Comparison of ENCODE assay signal across 30 cellular contexts in genomic region chr19:43499042-43499441, GRCh38. TPM values are rescaled to one million over a fixed set of nuclear protein-coding genes. Genes with fewer than 3 reads are reported as not detected.
DNase-seq lines count a peak whose midpoint lies in the region; ATAC-seq and TF ChIP-seq lines count a peak whose summit lies in the region.
"Had no signal": no experiment of that assay in that cellular context is flagged by ENCODE, and none has a peak within 500 bp of the region (broad histone marks: within the 10 kb centered on the region; RNA-seq: fewer than 3 reads in every experiment).

No MANE protein-coding gene starts in this region.

- H3K4me1 ChIP-seq in left ventricle myocardium inferior (peaks cover 27% of the 10 kb centered on the region), transverse colon (peaks cover 6 to 22% (median 7%) of the 10 kb centered on the region in 4 donors)

- ATAC-seq in left cardiac atrium (no peak), HG02885 (IDR thresholded peaks at IDR 0.05; ENCODE audit: poor library complexity, unreplicated experiment) (no peak)
- ATAC-seq in effector memory CD8-positive, alpha-beta T cell (replicated peaks) = no peak
- ATAC-seq: A549; activated CD8-positive, alpha-beta T cell treated with anti-CD3 and anti-CD28 coated beads, Interleukin-2, amount 10 ng/mL, durations not matched to agents 7 days and 5 days; CD8-positive, alpha-beta T cell had no signal

- in situ Hi-C loops in transverse colon (cut with MboI; ENCODE audit: low pct_ligation_motif_present in 1 of 4, low pct_unique_long_range_greater_than_20kb in 1 of 4, low sequenced_read_pairs in 3 of 4) = no loop called here

- no peak for TF ChIP-seq EP300 in transverse colon (IDR thresholded peaks at IDR 0.05; ENCODE audit: low read depth)

- H3K4me3 ChIP-seq in left ventricle myocardium inferior (no peak overlapping the region), transverse colon (no peak overlapping the region)
- H3K4me3 ChIP-seq: A549, esophagus squamous epithelium, MG63, upper lobe of left lung had no signal

- H3K9me3 ChIP-seq in left ventricle myocardium inferior (replicated peaks) (no peaks in the 10 kb centered on the region), transverse colon (no peaks in the 10 kb centered on the region)
- H3K9me3 ChIP-seq: A549, esophagus squamous epithelium, MG63, upper lobe of left lung had no signal

- H3K4me3 Mint-ChIP-seq in effector memory CD8-positive, alpha-beta T cell = no peak overlapping the region
- no peak overlapping the region for H3K4me3 Mint-ChIP-seq in activated CD4-positive, alpha-beta T cell treated with anti-CD3 and anti-CD28 coated beads, Interleukin-2, amount 10 ng/mL, durations not matched to agents 24 days and 14 days
- H3K4me3 Mint-ChIP-seq: activated CD8-positive, alpha-beta T cell treated with anti-CD3 and anti-CD28 coated beads, Interleukin-2, amount 10 ng/mL, durations not matched to agents 7 days and 5 days; CD8-positive, alpha-beta T cell had no signal

- H3K27me3 ChIP-seq in left ventricle myocardium inferior (ENCODE audit: low read depth) (no peaks in the 10 kb centered on the region), transverse colon (no peaks in the 10 kb centered on the region)
- H3K27me3 ChIP-seq: esophagus squamous epithelium, MG63, upper lobe of left lung had no signal

- peaks cover 34% of the 10 kb centered on the region for H3K36me3 ChIP-seq in left ventricle myocardium inferior
- peaks cover 0 to 15% (median 2%) of the 10 kb centered on the region in 4 donors for H3K36me3 ChIP-seq in transverse colon

- H3K9me3 Mint-ChIP-seq in effector memory CD8-positive, alpha-beta T cell = no peaks in the 10 kb centered on the region
- H3K9me3 Mint-ChIP-seq in activated CD4-positive, alpha-beta T cell treated with anti-CD3 and anti-CD28 coated beads, Interleukin-2, amount 10 ng/mL, durations not matched to agents 24 days and 14 days = no peaks in the 10 kb centered on the region
- H3K9me3 Mint-ChIP-seq: CD8-positive, alpha-beta T cell had no signal

- no peak for DNase-seq in left ventricle myocardium inferior
- no peak for DNase-seq in left cardiac atrium
- no peak for DNase-seq in effector memory CD8-positive, alpha-beta T cell
- peak; percentile 64 for DNase-seq in mucosa of gallbladder (ENCODE audit: low spot score)
- peak; percentile 31 for DNase-seq in transverse colon
- no peak for DNase-seq in DMS153 treated with DMSO at 0.1 percent for 48 hours (lab: John Stamatoyannopoulos, UW; ENCODE audit: unreplicated experiment)
- no peak for DNase-seq in activated CD4-positive, alpha-beta T cell treated with anti-CD3 and anti-CD28 coated beads, Interleukin-2, amount 10 ng/mL, durations not matched to agents 24 days and 14 days
- DNase-seq: activated CD8-positive, alpha-beta T cell treated with anti-CD3 and anti-CD28 coated beads, Interleukin-2, amount 10 ng/mL, durations not matched to agents 7 days and 5 days; activated effector memory CD4-positive, alpha-beta T cell treated with anti-CD3 and anti-CD28 coated beads, Interleukin-2, amount 50 U/mL, for 16 hours; AML-193; CD8-positive, alpha-beta T cell; central memory CD4-positive, alpha-beta T cell; esophagus squamous epithelium; foreskin melanocyte; hippocampal formation; KG1; MG63; NCI-H1417 treated with DMSO at 0.1 percent for 48 hours; NCI-H2081; NCI-H2227 treated with DMSO at 0.1 percent for 48 hours; NCI-H82; stimulated activated CD4-positive, alpha-beta T cell treated with anti-CD3 and anti-CD28 coated beads, Interleukin-1b, Interleukin-23, amount 100 ng/mL, for 48 hours; stimulated activated CD8-positive, alpha-beta memory T cell treated with anti-CD3 and anti-CD28 coated beads, Interleukin-4, amount 100 ng/mL, for 48 hours; upper lobe of left lung had no signal

- TF ChIP-seq POLR2A in transverse colon (IDR thresholded peaks at IDR 0.05) = no peak

- H3K36me3 Mint-ChIP-seq in effector memory CD8-positive, alpha-beta T cell (ENCODE audit: insufficient read depth) = peaks cover 7% of the 10 kb centered on the region
- peaks cover 36% of the 10 kb centered on the region for H3K36me3 Mint-ChIP-seq in activated CD4-positive, alpha-beta T cell treated with anti-CD3 and anti-CD28 coated beads, Interleukin-2, amount 10 ng/mL, durations not matched to agents 24 days and 14 days (ENCODE audit: low read depth)

- TF ChIP-seq CTCF in left ventricle myocardium inferior (IDR thresholded peaks at IDR 0.05; ENCODE audit: borderline replicate concordance) (no peak), transverse colon (IDR thresholded peaks at IDR 0.05) (no peak)

- intact Hi-C loops in left ventricle myocardium inferior (cut with micrococcal nuclease) (no loop called here), left cardiac atrium (cut with DNase I) (no loop called here), transverse colon (cut with DNase I; ENCODE audit: low total_unique reads) (no loop called here)
- intact Hi-C loops in activated CD4-positive, alpha-beta T cell treated with anti-CD3 and anti-CD28 coated beads, Interleukin-2, amount 10 ng/mL, durations not matched to agents 24 days and 14 days (cut with micrococcal nuclease) = no loop called here

- H3K27me3 Mint-ChIP-seq in effector memory CD8-positive, alpha-beta T cell = no peaks in the 10 kb centered on the region
- H3K27me3 Mint-ChIP-seq in activated CD4-positive, alpha-beta T cell treated with anti-CD3 and anti-CD28 coated beads, Interleukin-2, amount 10 ng/mL, durations not matched to agents 24 days and 14 days = no peaks in the 10 kb centered on the region

- peak overlapping the region; percentile 59 for H3K27ac ChIP-seq in left ventricle myocardium inferior (replicated peaks)
- peak overlapping the region in 1 of 4 donors; percentile 29 for H3K27ac ChIP-seq in transverse colon
- H3K27ac ChIP-seq: A549, esophagus squamous epithelium, upper lobe of left lung had no signal

- H3K4me1 Mint-ChIP-seq in effector memory CD8-positive, alpha-beta T cell (ENCODE audit: low read depth in 2 of 2) = peaks cover 11 to 21% of the 10 kb centered on the region in 2 donors
- H3K4me1 Mint-ChIP-seq in activated CD4-positive, alpha-beta T cell treated with anti-CD3 and anti-CD28 coated beads, Interleukin-2, amount 10 ng/mL, durations not matched to agents 24 days and 14 days = peaks cover 11% of the 10 kb centered on the region

- WGBS in transverse colon (ENCODE audit: low coverage in 1 of 2), 2 donors = 75 to 81% methylated on average over 2 to 3 of the region's 3 CpGs

- peak overlapping the region; percentile 13 to 83 for H3K27ac Mint-ChIP-seq in effector memory CD8-positive, alpha-beta T cell
- no peak overlapping the region for H3K27ac Mint-ChIP-seq in activated CD4-positive, alpha-beta T cell treated with anti-CD3 and anti-CD28 coated beads, Interleukin-2, amount 10 ng/mL, durations not matched to agents 24 days and 14 days
- H3K27ac Mint-ChIP-seq: activated CD8-positive, alpha-beta T cell treated with anti-CD3 and anti-CD28 coated beads, Interleukin-2, amount 10 ng/mL, durations not matched to agents 7 days and 5 days had no signal

RNA-seq across cellular contexts. Expression of gene PHLDB3, which starts 5.5 kb away (rescaled TPM):
- 4.5 TPM for total RNA-seq in left ventricle myocardium inferior
- total RNA-seq in left cardiac atrium = 1 to 10 TPM; 7.3 to 7.4 TPM
- 35.3 TPM for total RNA-seq in mucosa of gallbladder
- total RNA-seq in transverse colon = 10 to 100 TPM; 10.2 to 28.7 (median 16.5) TPM
- 26.3 and 26.7 TPM in 2 replicates for total RNA-seq in activated CD4-positive, alpha-beta T cell treated with anti-CD3 and anti-CD28 coated beads, Interleukin-2, amount 10 ng/mL, durations not matched to agents 24 days and 14 days

RNA-seq across cellular contexts. Expression of gene ETHE1, which starts 28.0 kb away (rescaled TPM):
- total RNA-seq in left ventricle myocardium inferior (14.6 TPM), left cardiac atrium (10 to 100 TPM; 13.7 to 17.9 TPM), mucosa of gallbladder (55.4 TPM), transverse colon (100 to 1,000 TPM; 438 to 667 (median 458) TPM)
- total RNA-seq in activated CD4-positive, alpha-beta T cell treated with anti-CD3 and anti-CD28 coated beads, Interleukin-2, amount 10 ng/mL, durations not matched to agents 24 days and 14 days = 59.3 and 59.7 TPM in 2 replicates

RNA-seq across cellular contexts. Expression of gene LYPD3, which starts 33.6 kb away (rescaled TPM):
- total RNA-seq in left ventricle myocardium inferior = 0.38 TPM
- under 1 TPM; 0.35 to 0.42 TPM for total RNA-seq in left cardiac atrium
- 1.6 TPM for total RNA-seq in mucosa of gallbladder
- total RNA-seq in transverse colon = 1 to 10 TPM in 1 of 4 donors, not detected in 3; 2.2 TPM
- 3.6 and 4.1 TPM in 2 replicates for total RNA-seq in activated CD4-positive, alpha-beta T cell treated with anti-CD3 and anti-CD28 coated beads, Interleukin-2, amount 10 ng/mL, durations not matched to agents 24 days and 14 days
- total RNA-seq: pulmonary artery endothelial cell had no signal

RNA-seq across cellular contexts. Expression of gene ZNF575, which starts 33.9 kb away (rescaled TPM):
- 1.1 TPM for total RNA-seq in left ventricle myocardium inferior
- total RNA-seq in left cardiac atrium = 1 to 10 TPM; 1.1 to 1.6 TPM
- total RNA-seq in mucosa of gallbladder = 4.1 TPM
- total RNA-seq in transverse colon = 1 to 10 TPM in 2 of 4 donors, under 1 TPM in 1, not detected in 1; 0.20 to 1.9 (median 1.8) TPM
- total RNA-seq in activated CD4-positive, alpha-beta T cell treated with anti-CD3 and anti-CD28 coated beads, Interleukin-2, amount 10 ng/mL, durations not matched to agents 24 days and 14 days = 1.8 and 2.4 TPM in 2 replicates
- total RNA-seq: esophagus squamous epithelium, H4, RPMI7951, SK-MEL-5 had no signal

Comparison
In these comparisons a context has a peak if more than half of its experiments do, and no peak if none do; other contexts are left out.
1. DNase-seq: peak in mucosa of gallbladder (single experiment) and transverse colon (single experiment); none in left ventricle myocardium inferior (single experiment), left cardiac atrium (single experiment), effector memory CD8-positive, alpha-beta T cell (0 of 3), DMS153 treated with DMSO at 0.1 percent for 48 hours (single experiment) and activated CD4-positive, alpha-beta T cell treated with anti-CD3 and anti-CD28 coated beads, Interleukin-2, amount 10 ng/mL, durations not matched to agents 24 days and 14 days (single experiment).